8 cellular contexts compared by ENCODE assay signal in the genomic region with DNA sequence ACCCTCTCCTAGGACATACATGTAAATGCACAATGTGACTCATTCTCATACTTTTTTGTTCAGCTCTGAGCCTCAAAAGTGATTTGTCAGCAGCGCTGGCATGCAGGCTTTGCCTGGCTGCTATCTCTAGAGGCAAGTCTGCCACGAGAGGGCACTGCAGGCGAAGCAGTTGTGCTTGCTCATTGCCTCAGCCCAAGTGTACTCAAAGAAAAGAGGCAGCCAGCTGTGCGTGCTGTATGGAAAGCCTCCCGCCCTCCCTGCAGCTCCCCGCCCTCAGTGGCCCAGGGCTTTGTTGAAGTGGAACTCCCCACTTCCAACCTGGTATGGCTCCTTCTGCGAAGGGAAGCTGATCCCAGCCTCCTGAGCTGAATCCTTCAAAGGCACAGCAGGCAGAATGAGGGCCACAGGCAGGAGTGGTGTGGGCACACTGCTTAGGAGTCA. TPM values are rescaled to one million over a fixed set of nuclear protein-coding genes. Genes with fewer than 3 reads are reported as not detected.
DNase-seq lines count a peak whose midpoint lies in the region; ATAC-seq and TF ChIP-seq lines count a peak whose summit lies in the region.

No MANE protein-coding gene starts in this region.

- H3K27ac ChIP-seq in tibial nerve = peak overlapping the region in 2 of 4 donors; percentile 52 to 76

- H3K27me3 Mint-ChIP-seq in activated naive CD8-positive, alpha-beta T cell treated with anti-CD3 and anti-CD28 coated beads, Interleukin-2, amount 10 ng/mL, durations not matched to agents 7 days and 5 days = no peaks in the 10 kb centered on the region

- CTCF ChIA-PET in BJ (lab: Yijun Ruan, JAX) = interaction anchor here (0.5 to 11.3 kb wide), 39 partner anchors 11 to 287 kb away, joined by 3 to 200 read pairs (median 5); a partner anchor contains a TSS

- no peak overlapping the region for H3K4me3 Mint-ChIP-seq in activated naive CD8-positive, alpha-beta T cell treated with anti-CD3 and anti-CD28 coated beads, Interleukin-2, amount 10 ng/mL, durations not matched to agents 7 days and 5 days

- TF ChIP-seq EP300 in tibial nerve (IDR thresholded peaks at IDR 0.05) = peak in 1 of 2 donors; percentile 52

- intact Hi-C loops in Right ventricle myocardium superior (cut with DNase I) = loop anchor here (2.0 to 10.0 kb wide), 2 partner anchors 69 to 131 kb away; no protein-coding TSS in a partner anchor

- H3K36me3 ChIP-seq in BJ (ENCODE audit: control insufficient read depth, insufficient read depth, low read length) (peaks cover 15% of the 10 kb centered on the region), tibial nerve (peaks cover 0 to 91% (median 0%) of the 10 kb centered on the region in 3 donors)

- peaks cover 0 to 18% (median 3%) of the 10 kb centered on the region in 4 donors for H3K4me1 ChIP-seq in tibial nerve

- no peaks in the 10 kb centered on the region for H3K9me3 Mint-ChIP-seq in activated naive CD8-positive, alpha-beta T cell treated with anti-CD3 and anti-CD28 coated beads, Interleukin-2, amount 10 ng/mL, durations not matched to agents 7 days and 5 days

- DNase-seq in BJ (ENCODE audit: low read depth) = peak; percentile 82
- DNase-seq in GM20000 (ENCODE audit: low spot score) = peak; percentile 77
- peak; percentile 78 for DNase-seq in NCI-H1092 (lab: John Stamatoyannopoulos, UW)
- DNase-seq in activated naive CD8-positive, alpha-beta T cell treated with anti-CD3 and anti-CD28 coated beads, Interleukin-2, amount 10 ng/mL, durations not matched to agents 7 days and 5 days = peak; percentile 75
- DNase-seq in Right ventricle myocardium superior = peak; percentile 95
- peak; percentile 93 for DNase-seq in pons (ENCODE audit: low spot score)
- DNase-seq in tibial nerve (ENCODE audit: low spot score in 2 of 2) = peak; percentile 79 to 93

- ATAC-seq in SK-N-SH treated with all-trans-retinoic acid at 6 μM for 48 hours (peak; percentile 99), Right ventricle myocardium superior (ENCODE audit: poor library complexity) (peak; percentile 88)
- ATAC-seq in activated naive CD8-positive, alpha-beta T cell treated with anti-CD3 and anti-CD28 coated beads, Interleukin-2, amount 10 ng/mL, durations not matched to agents 7 days and 5 days (ENCODE audit: low read depth) = peak; percentile 95

- H3K4me3 ChIP-seq in BJ (ENCODE audit: low read depth, low read length) (no peak overlapping the region), tibial nerve (no peak overlapping the region)

- no peak for TF ChIP-seq POLR2A in tibial nerve (IDR thresholded peaks at IDR 0.05)

- H3K36me3 Mint-ChIP-seq in activated naive CD8-positive, alpha-beta T cell treated with anti-CD3 and anti-CD28 coated beads, Interleukin-2, amount 10 ng/mL, durations not matched to agents 7 days and 5 days = peaks cover 26% of the 10 kb centered on the region

- no peaks in the 10 kb centered on the region for H3K9me3 ChIP-seq in tibial nerve

- TF ChIP-seq CTCF in BJ (IDR thresholded peaks at IDR 0.05; ENCODE audit: insufficient read depth, low read depth, low read length) = peak; percentile 97
- TF ChIP-seq CTCF in GM20000 (IDR thresholded peaks at IDR 0.05; ENCODE audit: extremely low read depth, missing control alignments) = peak; percentile 86
- TF ChIP-seq CTCF in tibial nerve (IDR thresholded peaks at IDR 0.05) = peak; percentile 72 to 87 (median 76)

- POLR2A ChIA-PET in BJ (lab: Charles Lee) = no interaction called here
- POLR2A ChIA-PET in activated naive CD8-positive, alpha-beta T cell treated with anti-CD3 and anti-CD28 coated beads, Interleukin-2, amount 10 ng/mL, durations not matched to agents 7 days and 5 days (lab: Charles Lee) = interaction anchor here (0.6 to 1.0 kb wide), 2 partner anchors 11 to 16 kb away, joined by 3 read pairs; a partner anchor contains a TSS

- no peak overlapping the region for H3K27ac Mint-ChIP-seq in activated naive CD8-positive, alpha-beta T cell treated with anti-CD3 and anti-CD28 coated beads, Interleukin-2, amount 10 ng/mL, durations not matched to agents 7 days and 5 days

- peaks cover 8% of the 10 kb centered on the region for H3K4me1 Mint-ChIP-seq in activated naive CD8-positive, alpha-beta T cell treated with anti-CD3 and anti-CD28 coated beads, Interleukin-2, amount 10 ng/mL, durations not matched to agents 7 days and 5 days

- H3K27me3 ChIP-seq in BJ (ENCODE audit: control insufficient read depth, insufficient read depth, low read length) = no peaks in the 10 kb centered on the region
- H3K27me3 ChIP-seq in tibial nerve = no peaks in the 10 kb centered on the region

- 8 to 19% methylated on average over 7 of the region's 7 CpGs for WGBS in tibial nerve, 2 donors

TF ChIP-seq in SK-N-SH treated with all-trans-retinoic acid at 6 μM for 48 hours, 23 proteins besides CTCF, POLR2A, EP300 and RAD21:
- TF ChIP-seq, protein P1, sequence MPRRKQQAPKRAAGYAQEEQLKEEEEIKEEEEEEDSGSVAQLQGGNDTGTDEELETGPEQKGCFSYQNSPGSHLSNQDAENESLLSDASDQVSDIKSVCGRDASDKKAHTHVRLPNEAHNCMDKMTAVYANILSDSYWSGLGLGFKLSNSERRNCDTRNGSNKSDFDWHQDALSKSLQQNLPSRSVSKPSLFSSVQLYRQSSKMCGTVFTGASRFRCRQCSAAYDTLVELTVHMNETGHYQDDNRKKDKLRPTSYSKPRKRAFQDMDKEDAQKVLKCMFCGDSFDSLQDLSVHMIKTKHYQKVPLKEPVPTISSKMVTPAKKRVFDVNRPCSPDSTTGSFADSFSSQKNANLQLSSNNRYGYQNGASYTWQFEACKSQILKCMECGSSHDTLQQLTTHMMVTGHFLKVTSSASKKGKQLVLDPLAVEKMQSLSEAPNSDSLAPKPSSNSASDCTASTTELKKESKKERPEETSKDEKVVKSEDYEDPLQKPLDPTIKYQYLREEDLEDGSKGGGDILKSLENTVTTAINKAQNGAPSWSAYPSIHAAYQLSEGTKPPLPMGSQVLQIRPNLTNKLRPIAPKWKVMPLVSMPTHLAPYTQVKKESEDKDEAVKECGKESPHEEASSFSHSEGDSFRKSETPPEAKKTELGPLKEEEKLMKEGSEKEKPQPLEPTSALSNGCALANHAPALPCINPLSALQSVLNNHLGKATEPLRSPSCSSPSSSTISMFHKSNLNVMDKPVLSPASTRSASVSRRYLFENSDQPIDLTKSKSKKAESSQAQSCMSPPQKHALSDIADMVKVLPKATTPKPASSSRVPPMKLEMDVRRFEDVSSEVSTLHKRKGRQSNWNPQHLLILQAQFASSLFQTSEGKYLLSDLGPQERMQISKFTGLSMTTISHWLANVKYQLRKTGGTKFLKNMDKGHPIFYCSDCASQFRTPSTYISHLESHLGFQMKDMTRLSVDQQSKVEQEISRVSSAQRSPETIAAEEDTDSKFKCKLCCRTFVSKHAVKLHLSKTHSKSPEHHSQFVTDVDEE (CRISPR knock-in tag; IDR thresholded peaks at IDR 0.05) = no peak
- TF ChIP-seq TCF4 (CRISPR knock-in tag; IDR thresholded peaks at IDR 0.05; ENCODE audit: borderline replicate concordance) = no peak
- TF ChIP-seq ZFP3 (CRISPR knock-in tag; IDR thresholded peaks at IDR 0.05) = no peak
- TF ChIP-seq OSR1 (CRISPR knock-in tag; IDR thresholded peaks at IDR 0.05) = no peak
- no peak for TF ChIP-seq ZNF565 (CRISPR knock-in tag; conservative IDR thresholded peaks at IDR 0.05; ENCODE audit: low read depth)
- no peak for TF ChIP-seq SNAI2 (CRISPR knock-in tag; IDR thresholded peaks at IDR 0.05)
- TF ChIP-seq ISL1 (CRISPR knock-in tag; IDR thresholded peaks at IDR 0.05) = no peak
- TF ChIP-seq TOX (CRISPR knock-in tag; IDR thresholded peaks at IDR 0.05; ENCODE audit: borderline replicate concordance) = no peak
- TF ChIP-seq ARNTL (CRISPR knock-in tag; IDR thresholded peaks at IDR 0.05; ENCODE audit: borderline replicate concordance, low read depth) = no peak

RNA-seq across cellular contexts. Expression of a gene that starts 16.3 kb away (rescaled TPM):
- 67.7 and 81.1 TPM in 2 replicates for polyA plus RNA-seq in BJ (2011; rRNA removed)
- polyA minus RNA-seq in BJ (2011; rRNA and poly(A)+ RNA removed) = 37.9 and 60.7 TPM in 2 replicates
- 10 to 100 TPM; 48.5 to 53.1 TPM for total RNA-seq in activated naive CD8-positive, alpha-beta T cell treated with anti-CD3 and anti-CD28 coated beads, Interleukin-2, amount 10 ng/mL, durations not matched to agents 7 days and 5 days
- total RNA-seq in Right ventricle myocardium superior (33.7 TPM), tibial nerve (10 to 100 TPM; 26.4 to 88.1 (median 70.3) TPM)

RNA-seq across cellular contexts. Expression of a gene that starts 16.5 kb away (rescaled TPM):
- polyA plus RNA-seq in BJ (2011; rRNA removed) = 35.4 and 36.2 TPM in 2 replicates
- 51.7 and 52.3 TPM in 2 replicates for polyA minus RNA-seq in BJ (2011; rRNA and poly(A)+ RNA removed)
- total RNA-seq in activated naive CD8-positive, alpha-beta T cell treated with anti-CD3 and anti-CD28 coated beads, Interleukin-2, amount 10 ng/mL, durations not matched to agents 7 days and 5 days = 100 to 1,000 TPM; 115 to 118 TPM
- total RNA-seq in Right ventricle myocardium superior (32.5 TPM), tibial nerve (10 to 100 TPM; 38.1 to 48.6 (median 44.7) TPM)

RNA-seq across cellular contexts. Expression of a gene that starts 53.8 kb away (rescaled TPM):
- 27.3 and 29.2 TPM in 2 replicates for polyA plus RNA-seq in BJ (2011; rRNA removed)
- 10.3 and 15.8 TPM in 2 replicates for polyA minus RNA-seq in BJ (2011; rRNA and poly(A)+ RNA removed)
- total RNA-seq in activated naive CD8-positive, alpha-beta T cell treated with anti-CD3 and anti-CD28 coated beads, Interleukin-2, amount 10 ng/mL, durations not matched to agents 7 days and 5 days = 10 to 100 TPM; 10.5 to 11.1 TPM
- total RNA-seq in Right ventricle myocardium superior (3.7 TPM), tibial nerve (10 to 100 TPM; 14.2 to 21.9 (median 14.6) TPM)
